ENCODE assay signal across 7 cellular contexts in the genomic region with DNA sequence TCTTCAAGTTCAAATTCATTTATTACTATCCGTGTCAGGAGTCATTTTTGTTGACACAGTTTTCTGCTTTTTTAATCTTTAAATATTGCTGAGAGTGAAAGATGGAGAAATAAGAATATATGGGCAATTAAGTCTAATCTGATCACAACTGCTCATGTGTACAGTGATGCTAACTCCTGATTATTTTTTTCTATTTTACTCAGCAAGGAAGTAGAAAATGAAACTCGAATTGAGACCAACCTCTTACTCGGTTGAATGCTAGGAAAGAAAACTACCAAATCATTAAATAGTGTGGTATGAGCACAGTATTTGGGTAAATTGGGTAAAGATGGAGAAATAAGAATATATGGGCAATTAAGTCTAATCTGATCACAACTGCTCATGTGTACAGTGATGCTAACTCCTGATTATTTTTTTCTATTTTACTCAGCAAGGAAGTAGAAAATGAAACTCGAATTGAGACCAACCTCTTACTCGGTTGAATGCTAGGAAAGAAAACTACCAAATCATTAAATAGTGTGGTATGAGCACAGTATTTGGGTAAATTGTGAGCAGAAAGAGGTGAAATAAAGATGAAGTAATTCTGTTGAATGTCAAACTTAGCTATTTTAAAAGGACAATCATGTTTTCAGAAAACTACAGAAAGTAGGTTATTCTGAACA.
DNase-seq lines count a peak whose midpoint lies in the region; ATAC-seq, FAIRE-seq and TF ChIP-seq lines count a peak whose summit lies in the region.
"Not testable (repeated sequence)": the region's sequence is repeated elsewhere in the genome, so short reads cannot be mapped to it uniquely, and the experiment has no call there.

No MANE protein-coding gene starts in this region.

- 90% methylated on average over 4 of the region's 5 CpGs; no CpG with 5 or more reads in 1 of the 2 experiments for WGBS in H1 (ENCODE audit: extremely low coverage in 1 of 2, insufficient coverage in 1 of 2, insufficient read length in 1 of 2, insufficient replicate concordance in 2 of 2, low coverage in 1 of 2, low lambda C conversion rate in 2 of 2, missing lambda C conversion rate in 1 of 2), 2 experiments
- 87% methylated on average over 5 of the region's 5 CpGs for WGBS in smooth muscle cell (ENCODE audit: low lambda C conversion rate)

- not testable (repeated sequence) for H4K91ac ChIP-seq in H1 (replicated peaks; ENCODE audit: insufficient read length, low read length)

- not testable (repeated sequence) for H3K27me3 Mint-ChIP-seq in activated CD4-positive, alpha-beta T cell treated with anti-CD3 and anti-CD28 coated beads, Interleukin-2, amount 10 ng/mL, durations not matched to agents 7 days and 5 days

- FAIRE-seq in H1 (lab: Jason Lieb, UNC) = peak; percentile 94

- H3K4me1 Mint-ChIP-seq in activated CD4-positive, alpha-beta T cell treated with anti-CD3 and anti-CD28 coated beads, Interleukin-2, amount 10 ng/mL, durations not matched to agents 7 days and 5 days = peaks cover 11% of the 10 kb centered on the region

- H3K23ac ChIP-seq in H1 (ENCODE audit: insufficient read length) = not testable (repeated sequence)

- H3K18ac ChIP-seq in H1 (ENCODE audit: extremely low read depth, low read length) = not testable (repeated sequence)

- not testable (repeated sequence) for H3K79me2 ChIP-seq in H1 (ENCODE audit: control insufficient read depth in 1 of 2, insufficient read depth in 2 of 2, low read length in 2 of 2); smooth muscle cell (ENCODE audit: low read depth)

- not testable (repeated sequence) for H3K27ac ChIP-seq in H1 (ENCODE audit: low read depth, low read length); smooth muscle cell (ENCODE audit: low read depth)

- ATAC-seq in GM18498 (IDR thresholded peaks at IDR 0.05; ENCODE audit: unreplicated experiment) = peak; percentile 45
- ATAC-seq in GM18870 (IDR thresholded peaks at IDR 0.05; ENCODE audit: unreplicated experiment) = peak; percentile 66
- peak; percentile 46 for ATAC-seq in GM21381 (IDR thresholded peaks at IDR 0.05; ENCODE audit: unreplicated experiment)
- ATAC-seq in HG03378 (IDR thresholded peaks at IDR 0.05; ENCODE audit: unreplicated experiment) = peak; percentile 53

- not testable (repeated sequence) for TF ChIP-seq CTCF in H1 (IDR thresholded peaks at IDR 0.05; ENCODE audit: control extremely low read depth in 1 of 3, insufficient read depth in 1 of 3, low read depth in 1 of 3, low read length in 3 of 3); smooth muscle cell (IDR thresholded peaks at IDR 0.05; ENCODE audit: borderline replicate concordance, insufficient read depth, poor library complexity, severe bottlenecking)

- peak overlapping the region; percentile 51 for H3K4me3 Mint-ChIP-seq in activated CD4-positive, alpha-beta T cell treated with anti-CD3 and anti-CD28 coated beads, Interleukin-2, amount 10 ng/mL, durations not matched to agents 7 days and 5 days

- not testable (repeated sequence) for TF ChIP-seq POLR2A in H1 (IDR thresholded peaks at IDR 0.05; ENCODE audit: control extremely low read depth in 1 of 2, low read depth in 2 of 2, low read length in 2 of 2)

- not testable (repeated sequence) for H2AFZ ChIP-seq in H1 (ENCODE audit: low read length)
- peak overlapping the region; percentile 26 for H2AFZ ChIP-seq in smooth muscle cell (ENCODE audit: low read depth)

- H3K4me3 ChIP-seq in H1 (ENCODE audit: extremely low read depth in 1 of 4, insufficient read depth in 2 of 4, low read depth in 3 of 4, low read length in 4 of 4); smooth muscle cell: not testable (repeated sequence)

- H3K36me3 ChIP-seq in H1 (ENCODE audit: control insufficient read depth in 2 of 4, insufficient read depth in 4 of 4, low read length in 3 of 4); smooth muscle cell (ENCODE audit: low read depth): not testable (repeated sequence)

- not testable (repeated sequence) for H3K56ac ChIP-seq in H1 (replicated peaks; ENCODE audit: insufficient read length, low read depth, low read length)

- H4K5ac ChIP-seq in H1 (ENCODE audit: insufficient read length, low read depth, low read length) = not testable (repeated sequence)

- not testable (repeated sequence) for TF ChIP-seq RAD21 in H1 (IDR thresholded peaks at IDR 0.05 in 1 of 2, conservative IDR thresholded peaks at IDR 0.05 in 1 of 2; ENCODE audit: low read depth in 2 of 2, low read length in 2 of 2)

- POLR2A ChIA-PET in activated CD4-positive, alpha-beta T cell treated with anti-CD3 and anti-CD28 coated beads, Interleukin-2, amount 10 ng/mL, durations not matched to agents 7 days and 5 days (lab: Charles Lee); H1 (lab: Charles Lee; ENCODE audit: partially characterized antibody): not testable (repeated sequence)

- not testable (repeated sequence) for H3K14ac ChIP-seq in H1 (ENCODE audit: insufficient read length)

- not testable (repeated sequence) for H3K4me1 ChIP-seq in H1 (replicated peaks in 1 of 4; ENCODE audit: control insufficient read depth in 3 of 4, insufficient read depth in 4 of 4, low read length in 3 of 4); smooth muscle cell (ENCODE audit: low read depth)

- H3K4me2 ChIP-seq in H1 (ENCODE audit: insufficient read depth in 1 of 2, low read depth in 2 of 2, low read length in 2 of 2); smooth muscle cell: not testable (repeated sequence)

- not testable (repeated sequence) for H2AK5ac ChIP-seq in H1 (ENCODE audit: low read depth, low read length)

- not testable (repeated sequence) for TF ChIP-seq EP300 in H1 (IDR thresholded peaks at IDR 0.05; ENCODE audit: borderline replicate concordance in 1 of 2, low read depth in 2 of 2, low read length in 2 of 2)

- peak overlapping the region; percentile 81 for H3K27ac Mint-ChIP-seq in activated CD4-positive, alpha-beta T cell treated with anti-CD3 and anti-CD28 coated beads, Interleukin-2, amount 10 ng/mL, durations not matched to agents 7 days and 5 days

- H2BK20ac ChIP-seq in H1 (ENCODE audit: low read length) = not testable (repeated sequence)

- H2BK12ac ChIP-seq in H1 (ENCODE audit: low read depth, low read length) = not testable (repeated sequence)

- H3K9ac ChIP-seq in H1 (replicated peaks in 1 of 4; ENCODE audit: extremely low read depth in 1 of 4, low read depth in 3 of 4, low read length in 3 of 4); smooth muscle cell (ENCODE audit: low read depth): not testable (repeated sequence)

- not testable (repeated sequence) for H4K20me1 ChIP-seq in H1 (replicated peaks in 1 of 2; ENCODE audit: control insufficient read depth in 1 of 2, insufficient read depth in 2 of 2, low read length in 2 of 2); smooth muscle cell (ENCODE audit: low read depth)

- CTCF ChIA-PET in activated CD4-positive, alpha-beta T cell treated with anti-CD3 and anti-CD28 coated beads, Interleukin-2, amount 10 ng/mL, durations not matched to agents 7 days and 5 days (lab: Charles Lee) = interaction anchor here (1.3 kb wide), 1 partner anchor 11 kb away, joined by 4 read pairs; no protein-coding TSS in a partner anchor
- CTCF ChIA-PET in H1 (lab: Charles Lee; ENCODE audit: partially characterized antibody) = not testable (repeated sequence)

- not testable (repeated sequence) for H3K9me3 ChIP-seq in H1 (ENCODE audit: insufficient read depth in 2 of 2, low read depth in 1 of 2, low read length in 1 of 2); smooth muscle cell (replicated peaks; ENCODE audit: low read depth)

- H3F3A ChIP-seq in smooth muscle cell (ENCODE audit: low read depth) = not testable (repeated sequence)

- not testable (repeated sequence) for H2BK120ac ChIP-seq in H1 (replicated peaks; ENCODE audit: low read depth, low read length)

- H3K23me2 ChIP-seq in H1 (ENCODE audit: low read depth, low read length) = not testable (repeated sequence)

- not testable (repeated sequence) for H3K4ac ChIP-seq in H1 (replicated peaks; ENCODE audit: insufficient read length, low read depth, low read length)

- not testable (repeated sequence) for H2BK5ac ChIP-seq in H1 (ENCODE audit: low read depth, low read length)

- H3K36me3 Mint-ChIP-seq in activated CD4-positive, alpha-beta T cell treated with anti-CD3 and anti-CD28 coated beads, Interleukin-2, amount 10 ng/mL, durations not matched to agents 7 days and 5 days (ENCODE audit: low read depth) = not testable (repeated sequence)

- not testable (repeated sequence) for H4K8ac ChIP-seq in H1 (ENCODE audit: extremely low read depth, insufficient read depth, low read length)

- not testable (repeated sequence) for H3K79me1 ChIP-seq in H1 (ENCODE audit: low read depth, low read length)

- not testable (repeated sequence) for H3K9me3 Mint-ChIP-seq in activated CD4-positive, alpha-beta T cell treated with anti-CD3 and anti-CD28 coated beads, Interleukin-2, amount 10 ng/mL, durations not matched to agents 7 days and 5 days

- not testable (repeated sequence) for DNase-seq in activated CD4-positive, alpha-beta T cell treated with anti-CD3 and anti-CD28 coated beads, Interleukin-2, amount 10 ng/mL, durations not matched to agents 7 days and 5 days; H1 (ENCODE audit: low read depth in 1 of 2, low spot score in 2 of 2); smooth muscle cell (lab: John Stamatoyannopoulos, UW; ENCODE audit: unreplicated experiment)

- not testable (repeated sequence) for H3K27me3 ChIP-seq in H1 (replicated peaks in 1 of 4; ENCODE audit: control insufficient read depth in 3 of 4, extremely low read depth in 1 of 4, insufficient read depth in 3 of 4, low read length in 3 of 4); smooth muscle cell (ENCODE audit: low read depth)

- not testable (repeated sequence) for H2BK15ac ChIP-seq in H1 (ENCODE audit: low read length)
